Comparison of ENCODE assay signal across 11 cellular contexts in genomic region chr2:98749053-98749450, GRCh38. TPM values are rescaled to one million over a fixed set of nuclear protein-coding genes. Genes with fewer than 3 reads are reported as not detected.
DNase-seq lines count a peak whose midpoint lies in the region; ATAC-seq and TF ChIP-seq lines count a peak whose summit lies in the region.
"Had no signal": no experiment of that assay in that cellular context is flagged by ENCODE, and none has a peak within 500 bp of the region (broad histone marks: within the 10 kb centered on the region; RNA-seq: fewer than 3 reads in every experiment).

No MANE protein-coding gene starts in this region.

- H3K27ac ChIP-seq in OCI-LY7 (ENCODE audit: low read depth, low read length, poor library complexity, severe bottlenecking) = no peak overlapping the region

- CTCF ChIA-PET in OCI-LY7 (lab: Charles Lee; ENCODE audit: unreplicated experiment) = no interaction called here

- H3K4me1 Mint-ChIP-seq in natural killer cell = peaks cover 6 to 11% of the 10 kb centered on the region in 2 donors
- H3K4me1 Mint-ChIP-seq in natural killer cell treated with Interleukin-12 subunit alpha and Interleukin-12 subunit beta and Interleukin-15 and Interleukin-18, amount 100 ng/mL, for 72 hours (ENCODE audit: low read depth in 2 of 2) = peaks cover 5 to 7% of the 10 kb centered on the region in 2 donors

- no peaks in the 10 kb centered on the region for H3K79me2 ChIP-seq in OCI-LY7 (ENCODE audit: insufficient read depth, low read depth, low read length)

- no peaks in the 10 kb centered on the region for H3K9me3 ChIP-seq in OCI-LY7 (ENCODE audit: low read length)

- intact Hi-C loops in natural killer cell (cut with micrococcal nuclease) (no loop called here), OCI-LY7 (cut with micrococcal nuclease; ENCODE audit: unreplicated experiment) (no loop called here)

- peaks cover 0 to 13% of the 10 kb centered on the region in 2 donors for H3K27me3 Mint-ChIP-seq in natural killer cell (ENCODE audit: low read depth in 2 of 2)
- peaks cover 0 to 16% of the 10 kb centered on the region in 2 donors for H3K27me3 Mint-ChIP-seq in natural killer cell treated with Interleukin-12 subunit alpha and Interleukin-12 subunit beta and Interleukin-15 and Interleukin-18, amount 100 ng/mL, for 72 hours
- H3K27me3 Mint-ChIP-seq: CD8-positive, alpha-beta memory T cell; progenitor cell of endocrine pancreas had no signal

- no peaks in the 10 kb centered on the region; the same call in 1 of the 2 replicates for H3K36me3 ChIP-seq in OCI-LY7 (ENCODE audit: insufficient read depth, low read length)

- H3K4me2 ChIP-seq in OCI-LY7 (ENCODE audit: low read length) = peak overlapping the region; percentile 31

- H3K4me1 ChIP-seq in OCI-LY7 (ENCODE audit: insufficient read depth, low read length, poor library complexity, severe bottlenecking) = peaks cover 21% of the 10 kb centered on the region

- TF ChIP-seq CTCF in natural killer cell (IDR thresholded peaks at IDR 0.05) (no peak), OCI-LY7 (conservative IDR thresholded peaks at IDR 0.05; ENCODE audit: low read length) (no peak)

- DNase-seq in natural killer cell (no peak), OCI-LY7 (ENCODE audit: low spot score) (peak; percentile 24), islet precursor cell (peak; percentile 80), UCSD-AML1 (lab: John Stamatoyannopoulos, UW; ENCODE audit: unreplicated experiment) (no peak)
- no peak for DNase-seq in natural killer cell treated with Interleukin-12 subunit alpha and Interleukin-12 subunit beta and Interleukin-15 and Interleukin-18, amount 100 ng/mL, for 72 hours (ENCODE audit: low spot score)
- DNase-seq in stimulated activated CD4-positive, alpha-beta T cell treated with anti-CD3 and anti-CD28 coated beads, Interleukin-4, amount 100 ng/mL, for 4 hours = no peak
- DNase-seq: CD8-positive, alpha-beta memory T cell; NCI-H748 treated with DMSO at 0.1 percent for 48 hours had no signal

- peak overlapping the region; percentile 83; the same call in 1 of the 2 replicates for H2AFZ ChIP-seq in OCI-LY7 (ENCODE audit: low read length)

- H3K9me3 Mint-ChIP-seq in natural killer cell = no peaks in the 10 kb centered on the region
- H3K9me3 Mint-ChIP-seq in natural killer cell treated with Interleukin-12 subunit alpha and Interleukin-12 subunit beta and Interleukin-15 and Interleukin-18, amount 100 ng/mL, for 72 hours = no peaks in the 10 kb centered on the region
- H3K9me3 Mint-ChIP-seq: CD8-positive, alpha-beta memory T cell had no signal

- peak overlapping the region in 1 of 2 donors; percentile 34 for H3K27ac Mint-ChIP-seq in natural killer cell
- no peak overlapping the region for H3K27ac Mint-ChIP-seq in natural killer cell treated with Interleukin-12 subunit alpha and Interleukin-12 subunit beta and Interleukin-15 and Interleukin-18, amount 100 ng/mL, for 72 hours
- H3K27ac Mint-ChIP-seq: progenitor cell of endocrine pancreas had no signal

- ATAC-seq in natural killer cell = peak; percentile 21 to 61 (median 54)
- no peak for ATAC-seq in natural killer cell treated with Interleukin-12 subunit alpha and Interleukin-12 subunit beta and Interleukin-15 and Interleukin-18, amount 100 ng/mL, for 72 hours
- ATAC-seq in HG03565 (IDR thresholded peaks at IDR 0.05; ENCODE audit: unreplicated experiment) = no peak
- ATAC-seq in HG02588 (IDR thresholded peaks at IDR 0.05; ENCODE audit: unreplicated experiment) = no peak

- no peaks in the 10 kb centered on the region for H4K20me1 ChIP-seq in OCI-LY7 (ENCODE audit: insufficient read depth, low read length)

- no peaks in the 10 kb centered on the region for H3K9me2 ChIP-seq in OCI-LY7 (ENCODE audit: insufficient read depth, low read length)

- no TSS peak for BruUV-seq in OCI-LY7 (replicated peaks; lab: Mats Ljungman, UMichigan)

- no peak overlapping the region for H3K4me3 ChIP-seq in OCI-LY7 (ENCODE audit: low read depth, low read length, poor library complexity, severe bottlenecking)

- no peaks in the 10 kb centered on the region for H3K36me3 Mint-ChIP-seq in natural killer cell
- no peaks in the 10 kb centered on the region for H3K36me3 Mint-ChIP-seq in natural killer cell treated with Interleukin-12 subunit alpha and Interleukin-12 subunit beta and Interleukin-15 and Interleukin-18, amount 100 ng/mL, for 72 hours
- H3K36me3 Mint-ChIP-seq: CD8-positive, alpha-beta memory T cell had no signal

- POLR2A ChIA-PET in OCI-LY7 (lab: Charles Lee) = interaction anchor here (0.6 kb wide), 1 partner anchor 23 kb away, joined by 3 read pairs; no protein-coding TSS in a partner anchor

- H3K4me3 Mint-ChIP-seq in natural killer cell = no peak overlapping the region
- H3K4me3 Mint-ChIP-seq in natural killer cell treated with Interleukin-12 subunit alpha and Interleukin-12 subunit beta and Interleukin-15 and Interleukin-18, amount 100 ng/mL, for 72 hours = no peak overlapping the region

RNA-seq across cellular contexts. Expression of gene MGAT4A, which starts 18.1 kb away (rescaled TPM):
- 100 to 1,000 TPM in 1 of 3 donors, 10 to 100 TPM in 2; 91.6 to 114 (median 96.4) TPM for total RNA-seq in natural killer cell
- total RNA-seq in natural killer cell treated with Interleukin-12 subunit alpha and Interleukin-12 subunit beta and Interleukin-15 and Interleukin-18, amount 100 ng/mL, for 72 hours = 10 to 100 TPM; 23.1 to 25.0 TPM
- total RNA-seq in OCI-LY7 (2014; rRNA removed; shearing (Covaris generic)) = 7.7 and 10.1 TPM in 2 replicates
- 9.5 and 15.4 TPM in 2 replicates for total RNA-seq in OCI-LY7 (2022)

Comparison
In these comparisons a context has a peak if more than half of its experiments do, and no peak if none do; other contexts are left out.
1. ATAC-seq: peak in natural killer cell (3 of 3); none in natural killer cell treated with Interleukin-12 subunit alpha and Interleukin-12 subunit beta and Interleukin-15 and Interleukin-18, amount 100 ng/mL, for 72 hours (0 of 2), HG03565 (single experiment) and HG02588 (single experiment).
2. DNase-seq: peak in OCI-LY7 (single experiment) and islet precursor cell (single experiment); none in natural killer cell (single experiment), natural killer cell treated with Interleukin-12 subunit alpha and Interleukin-12 subunit beta and Interleukin-15 and Interleukin-18, amount 100 ng/mL, for 72 hours (single experiment), stimulated activated CD4-positive, alpha-beta T cell treated with anti-CD3 and anti-CD28 coated beads, Interleukin-4, amount 100 ng/mL, for 4 hours (0 of 2) and UCSD-AML1 (single experiment).